ENCODE assay signal across 15 cellular contexts in the genomic region with DNA sequence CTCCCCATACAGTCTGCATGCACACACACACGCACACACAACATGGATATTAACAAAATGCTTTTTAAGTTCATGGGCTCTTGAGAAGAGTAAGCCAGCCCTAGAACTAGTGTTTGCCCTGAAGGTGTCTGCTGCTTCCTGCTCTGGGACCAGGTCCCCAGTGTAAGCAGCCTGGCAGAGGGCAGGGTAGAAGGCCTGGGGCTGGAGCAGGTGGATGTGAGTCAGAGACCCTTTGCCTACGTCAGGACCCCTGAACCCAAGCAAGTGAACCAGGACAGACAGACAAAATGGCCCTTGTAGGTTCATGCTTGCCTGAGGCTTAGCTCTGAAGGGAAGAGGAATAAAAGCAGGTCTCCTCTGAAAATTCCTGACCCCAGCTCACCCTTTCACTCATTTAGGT.
DNase-seq lines count a peak whose midpoint lies in the region; ATAC-seq and TF ChIP-seq lines count a peak whose summit lies in the region.
"Had no signal": no experiment of that assay in that cellular context is flagged by ENCODE, and none has a peak within 500 bp of the region (broad histone marks: within the 10 kb centered on the region; RNA-seq: fewer than 3 reads in every experiment).

No MANE protein-coding gene starts in this region.

- H3K9ac ChIP-seq in DND-41 (ENCODE audit: low read depth, low read length) (no peak overlapping the region), endodermal cell (ENCODE audit: extremely low read depth, low read length, poor library complexity, severe bottlenecking) (no peak overlapping the region)
- H3K9ac ChIP-seq: BLaER1 treated with 17β-estradiol and CSF1 and Interleukin-3, amounts not matched to agents 10 nM and 100 nM had no signal

- peaks cover 0 to 2% (median 0%) of the 10 kb centered on the region in 7 donors for H3K9me3 Mint-ChIP-seq in CD14-positive monocyte
- H3K9me3 Mint-ChIP-seq in endodermal cell, result no peaks in the 10 kb centered on the region
- no peaks in the 10 kb centered on the region for H3K9me3 Mint-ChIP-seq in endothelial cell (ENCODE audit: unreplicated experiment)
- H3K9me3 Mint-ChIP-seq: CD4-positive, CD25-positive, alpha-beta regulatory T cell; H9; IgD-negative memory B cell had no signal

- no peak overlapping the region for H3K4me3 ChIP-seq in DND-41 (ENCODE audit: low read depth in 1 of 2, low read length in 2 of 2)
- H3K4me3 ChIP-seq in endodermal cell (ENCODE audit: low read length), result no peak overlapping the region
- no peak overlapping the region for H3K4me3 ChIP-seq in spleen
- H3K4me3 ChIP-seq: BLaER1 treated with 17β-estradiol and CSF1 and Interleukin-3, amounts not matched to agents 10 nM and 100 nM had no signal

- WGBS in endodermal cell (ENCODE audit: insufficient coverage in 1 of 2, insufficient read length in 1 of 2), 2 experiments, result 94 to 100% methylated on average over 2 of the region's 2 CpGs
- WGBS in spleen, 5 donors, result 92 to 98% (median 94%) methylated on average over 2 of the region's 2 CpGs

- TF ChIP-seq POLR2A in spleen (IDR thresholded peaks at IDR 0.05), result no peak

- H3K4me2 ChIP-seq in DND-41 (ENCODE audit: insufficient read depth, low read length), result no peak overlapping the region
- H3K4me2 ChIP-seq: BLaER1 treated with 17β-estradiol and CSF1 and Interleukin-3, amounts not matched to agents 10 nM and 100 nM had no signal

- H3K79me2 ChIP-seq in DND-41 (ENCODE audit: insufficient read depth, low read length), result no peaks in the 10 kb centered on the region

- H3K27me3 ChIP-seq in DND-41 (ENCODE audit: insufficient read depth, low read length, poor library complexity), result no peaks in the 10 kb centered on the region
- no peaks in the 10 kb centered on the region for H3K27me3 ChIP-seq in endodermal cell (ENCODE audit: control insufficient read depth, insufficient read depth, low read length, poor library complexity, severe bottlenecking)
- H3K27me3 ChIP-seq in spleen (replicated peaks in 1 of 7), result no peaks in the 10 kb centered on the region
- H3K27me3 ChIP-seq: BLaER1 treated with 17β-estradiol and CSF1 and Interleukin-3, amounts not matched to agents 10 nM and 100 nM had no signal

- H3K27ac Mint-ChIP-seq in CD14-positive monocyte (peak overlapping the region in 1 of 7 donors; percentile 21), endodermal cell (peak overlapping the region; percentile 32), endothelial cell (ENCODE audit: unreplicated experiment) (no peak overlapping the region)
- H3K27ac Mint-ChIP-seq: B cell, H9 had no signal

- peak overlapping the region; percentile 9; the same call in 1 of the 2 replicates for H3K27ac ChIP-seq in DND-41 (ENCODE audit: low read length)
- H3K27ac ChIP-seq in endodermal cell (ENCODE audit: low read depth, low read length), result no peak overlapping the region
- no peak overlapping the region for H3K27ac ChIP-seq in spleen
- H3K27ac ChIP-seq: BLaER1 treated with 17β-estradiol and CSF1 and Interleukin-3, amounts not matched to agents 10 nM and 100 nM had no signal

- intact Hi-C loops in CD14-positive monocyte (cut with micrococcal nuclease), result no loop called here
- intact Hi-C loops in spleen (cut with DNase I; ENCODE audit: low total_unique reads), result no loop called here

- peaks cover 28% of the 10 kb centered on the region for H3K4me1 ChIP-seq in DND-41 (ENCODE audit: insufficient read depth, low read length)
- no peaks in the 10 kb centered on the region for H3K4me1 ChIP-seq in endodermal cell (ENCODE audit: control insufficient read depth, insufficient read depth, low read length)
- H3K4me1 ChIP-seq in spleen, result no peaks in the 10 kb centered on the region

- H3K4me3 Mint-ChIP-seq in CD14-positive monocyte, result no peak overlapping the region
- H3K4me3 Mint-ChIP-seq in endodermal cell, result no peak overlapping the region
- no peak overlapping the region for H3K4me3 Mint-ChIP-seq in endothelial cell (ENCODE audit: unreplicated experiment)
- H3K4me3 Mint-ChIP-seq: B cell; CD4-positive, CD25-positive, alpha-beta regulatory T cell; H9; IgD-negative memory B cell had no signal

- H3K36me3 ChIP-seq in DND-41 (ENCODE audit: insufficient read depth, low read length) (no peaks in the 10 kb centered on the region), endodermal cell (ENCODE audit: control insufficient read depth, insufficient read depth, low read length) (no peaks in the 10 kb centered on the region), spleen (peaks cover 0 to 51% (median 0%) of the 10 kb centered on the region in 6 donors)

- no peaks in the 10 kb centered on the region for H3K4me1 Mint-ChIP-seq in CD14-positive monocyte
- H3K4me1 Mint-ChIP-seq in endodermal cell, result peaks cover 7% of the 10 kb centered on the region
- peaks cover 2% of the 10 kb centered on the region for H3K4me1 Mint-ChIP-seq in endothelial cell (ENCODE audit: unreplicated experiment)

- ATAC-seq in DND-41 (ENCODE audit: insufficient read depth, low read depth), result no peak
- no peak for ATAC-seq in omental fat pad (ENCODE audit: low FRiP score)
- ATAC-seq: HepG2 had no signal

- peaks cover 6 to 24% of the 10 kb centered on the region in 2 donors for H3K36me3 Mint-ChIP-seq in CD14-positive monocyte
- H3K36me3 Mint-ChIP-seq in endodermal cell (ENCODE audit: low read depth), result peaks cover 4% of the 10 kb centered on the region
- peaks cover 7% of the 10 kb centered on the region for H3K36me3 Mint-ChIP-seq in endothelial cell (ENCODE audit: low read depth, unreplicated experiment)
- H3K36me3 Mint-ChIP-seq: IgD-negative memory B cell had no signal

- no peak for TF ChIP-seq CTCF in CD14-positive monocyte (IDR thresholded peaks at IDR 0.05)
- no peak for TF ChIP-seq CTCF in DND-41 (IDR thresholded peaks at IDR 0.05; ENCODE audit: borderline replicate concordance, extremely low read depth, low read length, poor library complexity, severe bottlenecking)
- no peak for TF ChIP-seq CTCF in endodermal cell (conservative IDR thresholded peaks at IDR 0.05)
- no peak for TF ChIP-seq CTCF in omental fat pad (IDR thresholded peaks at IDR 0.05)
- no peak for TF ChIP-seq CTCF in endothelial cell (IDR thresholded peaks at IDR 0.05; ENCODE audit: unreplicated experiment)
- TF ChIP-seq CTCF in spleen (IDR thresholded peaks at IDR 0.05 in 8 of 11, conservative IDR thresholded peaks at IDR 0.05 in 3 of 11), result no peak

- no peaks in the 10 kb centered on the region for H3K9me3 ChIP-seq in DND-41 (ENCODE audit: insufficient read depth, low read length, severe bottlenecking)
- no peaks in the 10 kb centered on the region for H3K9me3 ChIP-seq in endodermal cell (ENCODE audit: control insufficient read depth, low read length)
- no peaks in the 10 kb centered on the region for H3K9me3 ChIP-seq in spleen
- H3K9me3 ChIP-seq: BLaER1 treated with 17β-estradiol and CSF1 and Interleukin-3, amounts not matched to agents 10 nM and 100 nM; Caco-2 had no signal

- DNase-seq in CD14-positive monocyte (ENCODE audit: low spot score), result peak; percentile 22
- no peak for DNase-seq in DND-41
- no peak for DNase-seq in endodermal cell
- peak; percentile 13 for DNase-seq in renal cortical epithelial cell (ENCODE audit: low read depth)
- no peak for DNase-seq in omental fat pad (ENCODE audit: low spot score)
- DNase-seq in endothelial cell (ENCODE audit: low spot score), result no peak
- no peak for DNase-seq in spleen
- DNase-seq: Caco-2; CD4-positive, CD25-positive, alpha-beta regulatory T cell; GDM1; H9 had no signal

- H3K27me3 Mint-ChIP-seq in CD14-positive monocyte (ENCODE audit: low read depth in 3 of 3), result no peaks in the 10 kb centered on the region
- no peaks in the 10 kb centered on the region for H3K27me3 Mint-ChIP-seq in endodermal cell (ENCODE audit: insufficient read depth)
- H3K27me3 Mint-ChIP-seq in endothelial cell (ENCODE audit: unreplicated experiment), result peaks cover 11% of the 10 kb centered on the region
- H3K27me3 Mint-ChIP-seq: B cell; CD4-positive, CD25-positive, alpha-beta regulatory T cell; IgD-negative memory B cell had no signal

- no peaks in the 10 kb centered on the region; the same call in 1 of the 2 replicates for H4K20me1 ChIP-seq in DND-41 (ENCODE audit: insufficient read depth, low read length)

- H2AFZ ChIP-seq in DND-41 (ENCODE audit: low read depth, low read length), result no peak overlapping the region

Comparison
In these comparisons a context has a peak if more than half of its experiments do, and no peak if none do; other contexts are left out.
1. DNase-seq: peak in CD14-positive monocyte (single experiment) and renal cortical epithelial cell (single experiment); none in DND-41 (single experiment), endodermal cell (single experiment), omental fat pad (single experiment), endothelial cell (single experiment) and spleen (single experiment).